In the genomic region with DNA sequence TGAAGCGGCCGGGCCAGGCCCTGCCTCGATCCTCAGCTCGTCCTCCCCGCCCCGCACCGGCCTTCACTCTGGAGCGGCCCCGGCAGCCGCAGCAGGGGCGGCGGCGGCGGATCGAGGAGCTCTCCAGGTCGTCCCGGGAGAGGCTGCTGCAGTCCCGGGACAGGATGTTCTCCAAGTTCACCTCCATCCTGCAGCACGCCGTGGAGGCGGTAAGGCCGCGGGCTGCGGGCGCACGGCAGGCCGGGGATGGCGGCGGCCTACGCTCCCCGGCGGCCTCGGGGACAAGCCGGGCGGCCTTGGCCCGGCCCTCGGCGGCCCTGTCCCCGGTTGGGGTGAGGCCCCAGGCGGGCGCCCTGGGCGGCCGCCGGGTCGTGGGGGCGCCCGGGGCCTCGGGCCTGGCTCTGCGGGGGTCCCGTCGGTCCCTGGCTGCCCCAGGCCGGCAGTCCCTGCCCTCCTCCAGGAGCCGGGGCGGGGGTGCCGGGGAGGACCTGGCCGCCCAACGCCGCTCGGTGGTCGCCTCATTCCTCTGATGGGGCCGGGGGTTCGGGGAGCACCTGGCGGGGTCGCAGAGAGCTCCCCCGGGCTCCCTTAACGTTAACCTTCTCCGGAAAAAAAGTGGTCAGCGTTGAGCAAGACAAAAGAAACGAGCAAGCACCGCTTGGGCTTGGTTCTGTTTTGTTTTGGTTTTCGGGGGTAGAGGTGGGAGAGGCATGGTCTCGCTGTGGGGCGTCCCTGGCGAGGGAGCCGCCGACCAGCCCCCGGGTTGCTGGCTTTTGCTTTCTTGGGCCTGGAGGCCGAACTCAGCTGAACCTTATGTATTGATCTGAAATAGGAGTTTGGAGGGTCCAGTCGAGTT, we compare ENCODE assay signal across 8 cellular contexts. TPM values are rescaled to one million over a fixed set of nuclear protein-coding genes. Genes with fewer than 3 reads are reported as not detected.
DNase-seq lines count a peak whose midpoint lies in the region; ATAC-seq and TF ChIP-seq lines count a peak whose summit lies in the region.

No MANE protein-coding gene starts in this region.

- CTCF ChIA-PET in GM10248 (lab: Yijun Ruan, JAX): interaction anchor here (0.6 to 2.8 kb wide), 34 partner anchors 10 to 518 kb away, joined by 3 to 45 read pairs (median 4); partner anchors contain the start of gene TRUB1
- CTCF ChIA-PET in IMR-90 (lab: Yijun Ruan, JAX): interaction anchor here (0.7 to 1.4 kb wide), 7 partner anchors 9 to 518 kb away, joined by 3 to 5 read pairs (median 3); no protein-coding TSS in a partner anchor

- peak overlapping the region; percentile 91 for H2AK5ac ChIP-seq in IMR-90 (ENCODE audit: low read depth, low read length)

- DNase-seq in GM10248 (ENCODE audit: extremely low spot score) (peak; percentile 41), IMR-90 (peak; percentile 14), medulla oblongata (ENCODE audit: extremely low spot score) (peak; percentile 17), T1000 (lab: John Stamatoyannopoulos, UW) (no peak)
- peak; percentile 12 to 13 for DNase-seq in activated CD4-positive, alpha-beta T cell treated with anti-CD3 and anti-CD28 coated beads for 4 hours
- peak; percentile 3 for DNase-seq in effector CD4-positive, alpha-beta T cell
- DNase-seq in stimulated activated CD8-positive, alpha-beta memory T cell treated with anti-CD3 and anti-CD28 coated beads, Interleukin-7, amount 100 ng/mL, for 24 hours (ENCODE audit: low read depth): peak; percentile 0

- intact Hi-C loops in IMR-90 (cut with micrococcal nuclease): loop anchor here (2.0 kb wide), 2 partner anchors 27 to 107 kb away; no protein-coding TSS in a partner anchor

- peak overlapping the region; percentile 86 to 87 for H4K8ac ChIP-seq in IMR-90 (ENCODE audit: low read depth in 2 of 2, low read length in 2 of 2)

- H3K56ac ChIP-seq in IMR-90 (ENCODE audit: extremely low read depth, insufficient read depth, low read length): peak overlapping the region; percentile 99

- H3K9me1 ChIP-seq in IMR-90 (ENCODE audit: insufficient read depth, low read length): no peaks in the 10 kb centered on the region

- H4K20me1 ChIP-seq in IMR-90 (ENCODE audit: insufficient read depth, low read length): peaks cover 14% of the 10 kb centered on the region

- peaks cover 0 to 10% of the 10 kb centered on the region in 2 experiments; a peak in 2 of 4 replicates for H3K79me1 ChIP-seq in IMR-90 (ENCODE audit: low read depth in 1 of 2, low read length in 2 of 2)

- dilution Hi-C loops in IMR-90 (cut with HindIII; ENCODE audit: low sequenced_read_pairs, unreplicated experiment): no loop called here

- H2BK15ac ChIP-seq in IMR-90 (ENCODE audit: low read depth, low read length): peak overlapping the region; percentile 59; the same call in 2 of the 3 replicates

- peak overlapping the region; percentile 90 for H2BK20ac ChIP-seq in IMR-90 (ENCODE audit: low read depth, low read length)

- H3K18ac ChIP-seq in IMR-90 (ENCODE audit: low read depth, low read length): peak overlapping the region; percentile 100

- ATAC-seq in GM21576 (IDR thresholded peaks at IDR 0.05; ENCODE audit: unreplicated experiment) (peak; percentile 35), IMR-90 (ENCODE audit: low read depth) (peak; percentile 28)

- peak overlapping the region; percentile 100 for H4K5ac ChIP-seq in IMR-90 (ENCODE audit: low read depth, low read length)

- TF ChIP-seq CTCF in GM10248 (IDR thresholded peaks at IDR 0.05; ENCODE audit: control extremely low read depth, extremely low read depth, low read depth, missing control alignments) (peak; percentile 2), IMR-90 (conservative IDR thresholded peaks at IDR 0.05; ENCODE audit: low read depth, low read length) (no peak)

- H2AK9ac ChIP-seq in IMR-90 (replicated peaks; ENCODE audit: low read depth, low read length, poor library complexity): peak overlapping the region; percentile 88

- H4K91ac ChIP-seq in IMR-90 (ENCODE audit: insufficient read depth, low read depth, low read length): peak overlapping the region; percentile 96

- H3K27ac ChIP-seq in IMR-90 (ENCODE audit: insufficient read depth, low read length): peak overlapping the region; percentile 99

- TF ChIP-seq POLR2A in IMR-90 (IDR thresholded peaks at IDR 0.05; ENCODE audit: low read depth, low read length): 0 out of 2 replicates have a peak, but pooled peaks have one; percentile 23

- H2BK5ac ChIP-seq in IMR-90 (ENCODE audit: low read depth, low read length, poor library complexity, severe bottlenecking): peak overlapping the region; percentile 100

- no peaks in the 10 kb centered on the region for H3K9me3 ChIP-seq in IMR-90 (ENCODE audit: control insufficient read depth, insufficient read depth, low read length)

- H3K4ac ChIP-seq in IMR-90 (ENCODE audit: low read depth, low read length): peak overlapping the region; percentile 100

- POLR2A ChIA-PET in GM10248 (lab: Yijun Ruan, JAX) (interaction anchor here (0.6 kb wide), 1 partner anchor 8 kb away, joined by 3 read pairs; no protein-coding TSS in a partner anchor), IMR-90 (lab: Charles Lee; ENCODE audit: unreplicated experiment) (interaction anchor here (0.6 kb wide), 1 partner anchor 175 kb away, joined by 15 read pairs; no protein-coding TSS in a partner anchor)

- H3K23ac ChIP-seq in IMR-90 (ENCODE audit: low read depth, low read length): peak overlapping the region; percentile 99

- H2AFZ ChIP-seq in IMR-90 (replicated peaks; ENCODE audit: low read length, poor library complexity): peak overlapping the region; percentile 92

- BruUV-seq in IMR-90 (replicated peaks; lab: Mats Ljungman, UMichigan): TSS peak; percentile 75

- WGBS in IMR-90 (ENCODE audit: extremely low coverage in 2 of 2, insufficient read length in 1 of 2), 2 experiments: 0% methylated on average over 33 of the region's 79 CpGs; no CpG with 5 or more reads in 1 of the 2 experiments

- H3K27me3 ChIP-seq in IMR-90 (ENCODE audit: control insufficient read depth, insufficient read depth, low read length): no peaks in the 10 kb centered on the region

- H3K9ac ChIP-seq in IMR-90 (ENCODE audit: low read depth, low read length): peak overlapping the region; percentile 100

- no peak for TF ChIP-seq RAD21 in IMR-90 (IDR thresholded peaks at IDR 0.05; ENCODE audit: low read length)

- in situ Hi-C loops in IMR-90 (cut with MboI; ENCODE audit: low sequenced_read_pairs): no loop called here

- H3K4me1 ChIP-seq in IMR-90 (ENCODE audit: control insufficient read depth, insufficient read depth, low read length): peaks cover 5% of the 10 kb centered on the region

- peak overlapping the region; percentile 100 for H3K14ac ChIP-seq in IMR-90 (replicated peaks; ENCODE audit: low read depth, low read length)

- no peaks in the 10 kb centered on the region for H3K36me3 ChIP-seq in IMR-90 (ENCODE audit: control insufficient read depth, insufficient read depth, low read length)

- peak overlapping the region; percentile 100 for H3K4me2 ChIP-seq in IMR-90 (ENCODE audit: low read depth, low read length)

- peak overlapping the region; percentile 97 for H2BK120ac ChIP-seq in IMR-90 (ENCODE audit: low read depth, low read length)

- H3K4me3 ChIP-seq in IMR-90 (ENCODE audit: insufficient read depth, low read depth, low read length): peak overlapping the region; percentile 97

TF ChIP-seq in IMR-90, 13 proteins besides CTCF, POLR2A, EP300 and RAD21:
- peak; percentile 71; the same call in 1 of the 2 replicates for TF ChIP-seq CHD1 (IDR thresholded peaks at IDR 0.05; ENCODE audit: low read depth, low read length)
- TF ChIP-seq CEBPB (IDR thresholded peaks at IDR 0.05; ENCODE audit: low read depth, low read length): no peak

RNA-seq across cellular contexts. Expression of gene FHIP2A, which starts 0.6 kb away (rescaled TPM):
- 16.5 and 21.7 TPM in 2 replicates for total RNA-seq in IMR-90 (2012; rRNA removed)
- 8.9 and 10.7 TPM in 2 replicates for polyA plus RNA-seq in IMR-90 (2012; rRNA removed)
- polyA plus RNA-seq in IMR-90 (2012; cell fraction: cytosol; rRNA removed): 2.5 and 7.1 TPM in 2 replicates
- polyA plus RNA-seq in IMR-90 (2012; cell fraction: nucleus; rRNA removed; ENCODE audit: low replicate concordance): 39.6 and 46.5 TPM in 2 replicates
